8 cellular contexts compared by ENCODE assay signal in the genomic region with DNA sequence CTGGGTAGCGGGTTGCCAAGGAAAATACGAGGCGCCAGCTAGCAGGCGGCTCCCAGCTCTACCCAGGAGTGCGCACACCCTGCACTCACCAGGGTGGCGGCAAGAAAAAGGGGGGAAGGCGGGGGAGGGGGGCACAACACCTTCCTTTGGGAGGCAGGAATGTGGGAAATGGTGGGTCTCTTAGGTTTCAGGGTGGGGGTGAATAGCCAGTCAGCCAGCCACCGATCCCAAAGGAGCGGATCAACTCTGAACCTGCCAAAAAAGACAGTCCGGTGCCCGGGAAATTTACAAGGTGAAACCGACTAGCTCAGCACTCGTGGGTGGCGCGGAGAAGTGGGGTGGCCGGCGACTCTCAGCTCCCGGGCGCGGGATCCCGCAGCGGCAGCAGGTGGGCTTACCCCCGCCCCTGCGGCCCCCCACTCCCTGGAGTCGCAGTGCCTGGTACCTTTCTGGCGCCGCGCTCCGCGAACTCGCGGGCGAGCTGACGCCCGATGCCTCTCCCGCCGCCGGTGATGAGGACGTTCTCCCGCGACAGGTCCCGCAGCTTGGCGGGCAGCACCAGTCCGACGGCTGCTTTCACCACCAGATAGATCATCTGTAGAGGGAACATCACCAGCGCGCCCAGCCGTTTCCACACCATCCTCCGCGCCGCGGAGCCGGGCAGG. TPM values are rescaled to one million over a fixed set of nuclear protein-coding genes. Genes with fewer than 3 reads are reported as not detected.
DNase-seq lines count a peak whose midpoint lies in the region; ATAC-seq, FAIRE-seq and TF ChIP-seq lines count a peak whose summit lies in the region.

No MANE protein-coding gene starts in this region.

- H2AFZ ChIP-seq in GM12878 (ENCODE audit: control insufficient read depth, low read depth, low read length), result no peak overlapping the region

- H3K4me2 ChIP-seq in GM12878 (ENCODE audit: control insufficient read depth, insufficient read depth), result peak overlapping the region; percentile 62

- H3K4me1 Mint-ChIP-seq in stimulated activated memory B cell treated with anti-CD40 and anti-IgM and Interleukin-4, amounts not matched to agents 10 μg/mL and 1 μg/mL and 100 μg/mL, for 72 hours, result peaks cover 59% of the 10 kb centered on the region

- H3K4me1 ChIP-seq in GM12878 (ENCODE audit: control insufficient read depth, insufficient read depth, low read length) (peaks cover 19% of the 10 kb centered on the region), kidney (ENCODE audit: control insufficient read depth in 1 of 2, insufficient read depth in 1 of 2, low read depth in 1 of 2, low read length in 2 of 2) (peaks cover 10 to 30% of the 10 kb centered on the region in 2 donors)

- FAIRE-seq in GM12878 (lab: Jason Lieb, UNC), result no peak
- no peak for FAIRE-seq in kidney (lab: Jason Lieb, UNC)

- no peak for TF ChIP-seq CTCF in GM12878 (IDR thresholded peaks at IDR 0.05 in 2 of 3, conservative IDR thresholded peaks at IDR 0.05 in 1 of 3; ENCODE audit: control insufficient read depth in 2 of 3, extremely low read depth in 1 of 3, insufficient read depth in 1 of 3, low read depth in 3 of 3, low read length in 3 of 3)
- TF ChIP-seq CTCF in kidney (IDR thresholded peaks at IDR 0.05; ENCODE audit: borderline replicate concordance, extremely low read depth, insufficient read depth), result no peak
- TF ChIP-seq CTCF in GM10248 (IDR thresholded peaks at IDR 0.05; ENCODE audit: control extremely low read depth, extremely low read depth, low read depth, missing control alignments), result no peak

- no peaks in the 10 kb centered on the region; the same call in none of the 2 replicates for H4K20me1 ChIP-seq in GM12878 (ENCODE audit: control insufficient read depth, insufficient read depth)

- SMC1A ChIA-PET in GM12878 (lab: Charles Lee; ENCODE audit: uncharacterized antibody, unreplicated experiment), result interaction anchor here (1.1 to 4.9 kb wide), 10 partner anchors 10 to 341 kb away, joined by 3 to 49 read pairs (median 6); no protein-coding TSS in a partner anchor

- H3K9me3 ChIP-seq in GM12878 (replicated peaks; ENCODE audit: control insufficient read depth, insufficient read depth, low read length) (no peaks in the 10 kb centered on the region), kidney (ENCODE audit: control insufficient read depth in 1 of 2, low read length in 2 of 2) (no peaks in the 10 kb centered on the region)

- H3K79me2 ChIP-seq in GM12878 (ENCODE audit: control insufficient read depth, insufficient read depth, low read length), result no peaks in the 10 kb centered on the region

- peaks cover 35% of the 10 kb centered on the region for H3K36me3 Mint-ChIP-seq in stimulated activated memory B cell treated with anti-CD40 and anti-IgM and Interleukin-4, amounts not matched to agents 10 μg/mL and 1 μg/mL and 100 μg/mL, for 72 hours

- H3K27me3 Mint-ChIP-seq in stimulated activated memory B cell treated with anti-CD40 and anti-IgM and Interleukin-4, amounts not matched to agents 10 μg/mL and 1 μg/mL and 100 μg/mL, for 72 hours, result peaks cover 73% of the 10 kb centered on the region

- no peak for TF ChIP-seq RAD21 in GM12878 (IDR thresholded peaks at IDR 0.05; ENCODE audit: insufficient read depth, low read depth, low read length)

- H3K36me3 ChIP-seq in GM12878 (ENCODE audit: control insufficient read depth in 2 of 2, insufficient read depth in 2 of 2, low read length in 1 of 2), result no peaks in the 10 kb centered on the region
- H3K36me3 ChIP-seq in kidney (ENCODE audit: control insufficient read depth in 1 of 2, insufficient read depth in 2 of 2, low read length in 2 of 2), result peaks cover 2 to 11% of the 10 kb centered on the region in 2 donors

- 9% methylated on average over 51 of the region's 53 CpGs for WGBS in GM12878 (ENCODE audit: insufficient coverage, insufficient replicate concordance, low lambda C conversion rate, missing lambda C conversion rate)

- in situ Hi-C loops in GM12878 (cut with MboI), result loop anchor here (5.0 kb wide), 2 partner anchors 305 to 345 kb away; no protein-coding TSS in a partner anchor
- in situ Hi-C loops in KBM-7 (cut with MboI; ENCODE audit: low pct_unique_long_range_greater_than_20kb, low sequenced_read_pairs), result loop anchor here (25.0 kb wide), 1 partner anchor 305 kb away; no protein-coding TSS in a partner anchor

- H3K9ac ChIP-seq in GM12878 (ENCODE audit: control insufficient read depth, insufficient read depth, low read length), result no peak overlapping the region
- peak overlapping the region; percentile 75 to 97 for H3K9ac ChIP-seq in kidney (ENCODE audit: low read length in 2 of 2)

- BruUV-seq in GM12878 (replicated peaks; lab: Mats Ljungman, UMichigan), result no TSS peak

- POLR2A ChIA-PET in GM12878 (lab: Charles Lee), result interaction anchor here (2.1 kb wide), 1 partner anchor 15 kb away, joined by 9 read pairs; no protein-coding TSS in a partner anchor
- POLR2A ChIA-PET in GM10248 (lab: Yijun Ruan, JAX), result no interaction called here

- intact Hi-C loops in GM12878 (cut with micrococcal nuclease; ENCODE audit: unreplicated experiment), result no loop called here
- intact Hi-C loops in kidney (cut with DNase I), result no loop called here

- peak overlapping the region; percentile 92 for H3K27ac Mint-ChIP-seq in stimulated activated memory B cell treated with anti-CD40 and anti-IgM and Interleukin-4, amounts not matched to agents 10 μg/mL and 1 μg/mL and 100 μg/mL, for 72 hours

- H3K4me3 ChIP-seq in GM12878 (peak overlapping the region; percentile 40; the same call in 1 of the 2 replicates), kidney (ENCODE audit: low read length in 2 of 2) (peak overlapping the region; percentile 84 to 95)

- no peak for TF ChIP-seq POLR2A in GM12878 (IDR thresholded peaks at IDR 0.05; ENCODE audit: low read depth, low read length)

- DNase-seq in DMS53 (lab: John Stamatoyannopoulos, UW) (peak; percentile 73), OCI-M1 (lab: John Stamatoyannopoulos, UW) (peak; percentile 42), GM12878 (ENCODE audit: low read depth, low spot score) (no peak), kidney (no peak), KBM-7 (no peak), GM10248 (ENCODE audit: extremely low spot score) (no peak)

- no peak for ATAC-seq in GM12878
- ATAC-seq in stimulated activated memory B cell treated with anti-CD40 and anti-IgM and Interleukin-4, amounts not matched to agents 10 μg/mL and 1 μg/mL and 100 μg/mL, for 72 hours, result no peak
- no peak for ATAC-seq in HG03097 (IDR thresholded peaks at IDR 0.05; ENCODE audit: low FRiP score, unreplicated experiment)

- peaks cover 4 to 13% of the 10 kb centered on the region in 2 experiments for H3K27me3 ChIP-seq in GM12878 (replicated peaks in 1 of 2; ENCODE audit: control insufficient read depth in 2 of 2, insufficient read depth in 2 of 2, low read length in 1 of 2)

- H3K4me3 Mint-ChIP-seq in stimulated activated memory B cell treated with anti-CD40 and anti-IgM and Interleukin-4, amounts not matched to agents 10 μg/mL and 1 μg/mL and 100 μg/mL, for 72 hours, result peak overlapping the region; percentile 94

- RAD21 ChIA-PET in GM12878 (lab: Charles Lee; ENCODE audit: unreplicated experiment), result interaction anchor here (0.6 to 5.0 kb wide), 10 partner anchors 15 to 466 kb away, joined by 3 to 50 read pairs (median 4); no protein-coding TSS in a partner anchor

- H3K9me3 Mint-ChIP-seq in stimulated activated memory B cell treated with anti-CD40 and anti-IgM and Interleukin-4, amounts not matched to agents 10 μg/mL and 1 μg/mL and 100 μg/mL, for 72 hours, result no peaks in the 10 kb centered on the region

- no peak for TF ChIP-seq EP300 in GM12878 (IDR thresholded peaks at IDR 0.05; ENCODE audit: borderline replicate concordance in 1 of 2, control insufficient read depth in 1 of 2, low read depth in 2 of 2, low read length in 2 of 2)

- CTCF ChIA-PET in GM12878 (lab: Yijun Ruan, JAX) (interaction anchor here (1.2 to 6.1 kb wide), 7 partner anchors 14 to 492 kb away, joined by 5 to 63 read pairs (median 8); no protein-coding TSS in a partner anchor), GM10248 (lab: Yijun Ruan, JAX) (interaction anchor here (0.9 to 7.5 kb wide), 5 partner anchors 14 to 492 kb away, joined by 3 to 98 read pairs (median 16); no protein-coding TSS in a partner anchor)

- no peak overlapping the region for H3K27ac ChIP-seq in GM12878 (ENCODE audit: control insufficient read depth, insufficient read depth)
- H3K27ac ChIP-seq in kidney (ENCODE audit: low read depth in 2 of 2, low read length in 2 of 2), result peak overlapping the region; percentile 95 to 98

RNA-seq across cellular contexts. Expression of a gene that starts 1.2 kb away (rescaled TPM):
- 7.0 and 7.3 TPM in 2 replicates for total RNA-seq in GM12878 (2013; cell fraction: nucleolus; rRNA removed)
- total RNA-seq in GM12878 (2014; rRNA removed), result 0.65 and 1.3 TPM in 2 replicates
- 0.55 and 0.76 TPM in 2 replicates for total RNA-seq in GM12878 (2014; rRNA removed; fragmentation: Illumina TruSeq; extraction: Trizol)
- 1.4 and 1.8 TPM in 2 replicates for total RNA-seq in GM12878 (2021)
- 1.1 TPM for polyA plus RNA-seq in GM12878 (2011; ENCODE audit: low read depth)
- 21.0 and 29.7 TPM in 2 replicates for polyA plus RNA-seq in GM12878 (2011; rRNA removed)
- 42.3 and 45.6 TPM in 2 replicates for polyA plus RNA-seq in GM12878 (2011; cell fraction: cytosol; rRNA removed)
- polyA plus RNA-seq in GM12878 (2011; cell fraction: nucleus; rRNA removed), result 27.2 and 29.8 TPM in 2 replicates
- 2.0 and 2.3 TPM in 2 replicates for polyA plus RNA-seq in GM12878 (2012)
- polyA plus RNA-seq in GM12878 (2014; fragmentation: Illumina TruSeq; extraction: Trizol), result 0.27 and 0.73 TPM in 2 replicates
- under 1 TPM; 0.23 to 0.33 TPM for polyA plus RNA-seq in GM12878 (2014; fragmentation: Nextera tagmentation; extraction: Ambion mirVana)
- polyA plus RNA-seq in GM12878 (2014; rRNA removed), result 1.3 and 1.5 TPM in 2 replicates
- polyA plus RNA-seq in GM12878 (2016; fragmentation: Nextera tagmentation; extraction: Ambion mirVana), result 1 to 10 TPM; 1.0 to 1.8 TPM
- polyA minus RNA-seq in GM12878 (2011; rRNA and poly(A)+ RNA removed), result 63.9 and 76.6 TPM in 2 replicates
- polyA minus RNA-seq in GM12878 (2011; cell fraction: cytosol; rRNA and poly(A)+ RNA removed), result 26.7 and 26.8 TPM in 2 replicates
- 10.9 and 15.6 TPM in 2 replicates for polyA minus RNA-seq in GM12878 (2011; cell fraction: nucleus; rRNA and poly(A)+ RNA removed)
- 44.8 TPM for total RNA-seq in kidney
- 97.1 TPM for polyA plus RNA-seq in kidney (ENCODE audit: insufficient read depth, low read depth, low replicate concordance)

RNA-seq across cellular contexts. Expression of a gene that starts 27.0 kb away (rescaled TPM):
- total RNA-seq in GM12878 (2013; cell fraction: nucleolus; rRNA removed), result not detected in 2 replicates
- total RNA-seq in GM12878 (2014; rRNA removed) (not detected in 2 replicates), GM12878 (2014; rRNA removed; fragmentation: Illumina TruSeq; extraction: Trizol) (not detected in 2 replicates), GM12878 (2021) (not detected in 2 replicates), kidney (0.16 TPM)
- not detected for polyA plus RNA-seq in GM12878 (2011; ENCODE audit: low read depth)
- polyA plus RNA-seq in GM12878 (2011; rRNA removed) (not detected in 2 replicates), GM12878 (2014; fragmentation: Illumina TruSeq; extraction: Trizol) (not detected in 2 replicates), GM12878 (2014; fragmentation: Nextera tagmentation; extraction: Ambion mirVana) (not detected), GM12878 (2014; rRNA removed) (not detected in 2 replicates), GM12878 (2016; fragmentation: Nextera tagmentation; extraction: Ambion mirVana) (not detected), kidney (ENCODE audit: insufficient read depth, low read depth, low replicate concordance) (0.58 TPM)
- polyA plus RNA-seq in GM12878 (2011; cell fraction: cytosol; rRNA removed), result not detected in 2 replicates
- 0.06 TPM in 1 of 2 replicates, not detected in the other for polyA plus RNA-seq in GM12878 (2011; cell fraction: nucleus; rRNA removed)
- polyA plus RNA-seq in GM12878 (2012), result not detected in 2 replicates
- polyA minus RNA-seq in GM12878 (2011; rRNA and poly(A)+ RNA removed), result not detected in 2 replicates
- polyA minus RNA-seq in GM12878 (2011; cell fraction: cytosol; rRNA and poly(A)+ RNA removed), result not detected in 2 replicates
- not detected in 2 replicates for polyA minus RNA-seq in GM12878 (2011; cell fraction: nucleus; rRNA and poly(A)+ RNA removed)

Comparison
In these comparisons a context has a peak if more than half of its experiments do, and no peak if none do; other contexts are left out.
1. DNase-seq: peak in DMS53 (single experiment) and OCI-M1 (single experiment); none in GM12878 (single experiment), kidney (single experiment), KBM-7 (single experiment) and GM10248 (single experiment).